Comparison of ENCODE assay signal across 28 cellular contexts in the genomic region with DNA sequence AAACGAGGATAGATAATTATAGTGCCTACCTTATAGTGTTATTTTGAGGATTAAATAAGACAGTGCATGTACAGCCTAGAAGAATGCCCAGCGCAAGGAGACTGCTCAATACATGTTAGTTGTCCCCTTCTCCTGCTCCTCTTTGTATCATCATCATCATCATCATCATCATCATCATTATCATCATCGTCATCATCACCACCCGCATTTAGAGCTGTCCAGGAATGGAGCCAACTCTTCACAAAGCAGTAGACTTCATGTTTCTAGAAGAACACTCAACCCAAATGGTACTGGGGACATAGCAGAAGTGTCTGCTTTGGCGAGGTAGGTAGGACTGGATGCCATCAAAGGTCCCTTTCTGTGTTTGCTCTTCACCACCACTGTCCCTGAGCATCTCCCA.
"Had no signal": no experiment of that assay in that cellular context is flagged by ENCODE, and none has a peak within 500 bp of the region (broad histone marks: within the 10 kb centered on the region; RNA-seq: fewer than 3 reads in every experiment).

No MANE protein-coding gene starts in this region.

- H3K4me3 ChIP-seq: colonic mucosa, coronary artery, dorsolateral prefrontal cortex, esophagus muscularis mucosa, esophagus squamous epithelium, gastrocnemius medialis, gastroesophageal sphincter, heart left ventricle, heart right ventricle had no signal

- H3K27me3 ChIP-seq: colonic mucosa, dorsolateral prefrontal cortex, esophagus muscularis mucosa, esophagus squamous epithelium, gastrocnemius medialis, gastroesophageal sphincter, heart left ventricle, heart right ventricle had no signal

- H3K9me3 Mint-ChIP-seq: dendritic cell treated with granulocyte-macrophage colony-stimulating factor and Interleukin-4, amounts not matched to agents 40 ng/mL and 50 ng/mL, for 4 days; effector memory CD8-positive, alpha-beta T cell had no signal

- H3K36me3 ChIP-seq: colonic mucosa, esophagus muscularis mucosa, esophagus squamous epithelium, gastrocnemius medialis, gastroesophageal sphincter, heart left ventricle, heart right ventricle had no signal

- H3K9me3 ChIP-seq: colonic mucosa, esophagus muscularis mucosa, esophagus squamous epithelium, gastrocnemius medialis, gastroesophageal sphincter, heart left ventricle, heart right ventricle had no signal

- H3K4me1 ChIP-seq: colonic mucosa, esophagus squamous epithelium, foreskin keratinocyte, gastrocnemius medialis, heart left ventricle, heart right ventricle had no signal

- DNase-seq: colonic mucosa; dermis blood vessel endothelial cell; effector CD4-positive, alpha-beta T cell; effector CD8-positive, alpha-beta T cell; effector memory CD4-positive, alpha-beta T cell; effector memory CD8-positive, alpha-beta T cell; endodermal cell; erythroblast; esophagus squamous epithelium; foreskin fibroblast; foreskin keratinocyte; foreskin melanocyte; gastrocnemius medialis; glutamatergic neuron; head of caudate nucleus; heart left ventricle; heart right ventricle had no signal

- H3K4me3 Mint-ChIP-seq: dendritic cell treated with granulocyte-macrophage colony-stimulating factor and Interleukin-4, amounts not matched to agents 40 ng/mL and 50 ng/mL, for 4 days; effector memory CD8-positive, alpha-beta T cell; endodermal cell had no signal

- H3K27ac ChIP-seq: colonic mucosa, coronary artery, dorsolateral prefrontal cortex, epithelial cell of prostate, esophagus muscularis mucosa, esophagus squamous epithelium, foreskin keratinocyte, gastrocnemius medialis, gastroesophageal sphincter, heart left ventricle, heart right ventricle had no signal

- FAIRE-seq: colon, endometrium, endothelial cell of umbilical vein, frontal cortex had no signal

- H3K27ac Mint-ChIP-seq: dendritic cell treated with granulocyte-macrophage colony-stimulating factor and Interleukin-4, amounts not matched to agents 40 ng/mL and 50 ng/mL, for 4 days; effector memory CD8-positive, alpha-beta T cell; endodermal cell had no signal

- ATAC-seq: effector memory CD8-positive, alpha-beta T cell; esophagus mucosa; foreskin keratinocyte; gastrocnemius medialis; gastroesophageal sphincter; heart left ventricle; heart right ventricle had no signal
